ENCODE assay signal across 1 cellular context in genomic region chr11:130299978-130300377, GRCh38.
TF ChIP-seq lines count a peak whose summit lies in the region.

No MANE protein-coding gene starts in this region.

TF ChIP-seq in GM12878, 131 proteins besides CTCF, POLR2A, EP300 and RAD21:
- no peak for TF ChIP-seq STAT3 (IDR thresholded peaks at IDR 0.05; ENCODE audit: low read depth, low read length)
- peak; percentile 43; the same call in 1 of the 2 replicates for TF ChIP-seq SMARCA5 (IDR thresholded peaks at IDR 0.05)
- TF ChIP-seq RELA (IDR thresholded peaks at IDR 0.05; ENCODE audit: borderline replicate concordance, partially characterized antibody): no peak
- TF ChIP-seq ZZZ3 (IDR thresholded peaks at IDR 0.05; ENCODE audit: control insufficient read depth, insufficient read length, low read depth): no peak
- 0 out of 2 replicates have a peak, but pooled peaks have one; percentile 39 for TF ChIP-seq ZNF217 (IDR thresholded peaks at IDR 0.05)
